In the genomic region with DNA sequence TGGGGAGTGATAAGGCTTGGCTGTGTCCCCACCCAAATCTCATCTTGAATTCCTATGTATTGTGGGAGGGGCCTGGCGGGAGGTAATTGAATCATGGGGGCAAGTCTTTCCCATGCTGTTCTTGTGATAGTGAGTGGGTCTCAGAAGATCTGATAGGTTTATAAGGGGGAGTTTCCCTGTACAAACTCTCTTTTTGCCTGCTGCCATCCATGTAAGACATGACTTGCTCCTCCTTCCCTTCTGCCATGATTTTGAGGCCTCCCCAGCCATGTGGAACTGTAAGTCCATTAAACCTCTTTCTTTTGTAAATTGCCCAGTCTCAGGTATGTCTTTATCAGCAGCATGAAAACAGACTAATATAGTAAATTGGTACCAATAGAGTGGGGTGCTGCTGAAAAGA, we compare ENCODE assay signal across 1 cellular context. TPM values are rescaled to one million over a fixed set of nuclear protein-coding genes. Genes with fewer than 3 reads are reported as not detected.
"Had no signal": no experiment of that assay in that cellular context is flagged by ENCODE, and none has a peak within 500 bp of the region (broad histone marks: within the 10 kb centered on the region; RNA-seq: fewer than 3 reads in every experiment).

No MANE protein-coding gene starts in this region.

RNA-seq across cellular contexts. Expression of a gene that starts 45.7 kb away (rescaled TPM):
- total RNA-seq: GM12878 had no signal
